Comparison of ENCODE assay signal across 37 cellular contexts in the genomic region with DNA sequence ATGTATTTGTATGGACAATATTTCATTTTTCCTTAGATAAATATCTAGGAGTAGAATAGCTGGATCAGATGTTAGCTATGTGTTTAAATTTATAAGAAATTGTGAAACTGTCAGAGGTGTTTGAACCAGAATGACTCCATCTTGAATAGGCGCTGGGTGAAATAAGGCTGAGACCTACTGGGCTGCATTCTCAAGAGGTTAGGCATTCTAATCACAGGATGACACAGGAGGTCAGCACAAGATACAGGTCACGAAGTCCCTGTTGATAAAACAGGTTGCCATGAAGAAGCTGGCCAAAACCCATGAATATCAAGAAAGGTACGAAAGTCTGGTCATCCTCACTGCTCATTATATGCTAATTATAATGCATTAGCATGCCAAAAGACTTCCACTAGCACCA. TPM values are rescaled to one million over a fixed set of nuclear protein-coding genes. Genes with fewer than 3 reads are reported as not detected.
DNase-seq lines count a peak whose midpoint lies in the region; ATAC-seq, FAIRE-seq and TF ChIP-seq lines count a peak whose summit lies in the region.
"Had no signal": no experiment of that assay in that cellular context is flagged by ENCODE, and none has a peak within 500 bp of the region (broad histone marks: within the 10 kb centered on the region; RNA-seq: fewer than 3 reads in every experiment).

No MANE protein-coding gene starts in this region.

- H4K8ac ChIP-seq in mesendoderm (ENCODE audit: low read depth, low read length) (no peak overlapping the region), trophoblast cell (ENCODE audit: low read depth, low read length) (no peak overlapping the region)

- H3K9me3 Mint-ChIP-seq in astrocyte (ENCODE audit: unreplicated experiment): no peaks in the 10 kb centered on the region
- H3K9me3 Mint-ChIP-seq: CD4-positive, alpha-beta T cell; CD4-positive, CD25-positive, alpha-beta regulatory T cell; CD8-positive, alpha-beta T cell had no signal

- H2BK5ac ChIP-seq in mesendoderm (ENCODE audit: low read length): no peak overlapping the region
- H2BK5ac ChIP-seq in trophoblast cell (ENCODE audit: low read depth, low read length, poor library complexity): no peak overlapping the region

- in situ Hi-C loops in KBM-7 (cut with MboI; ENCODE audit: low pct_unique_long_range_greater_than_20kb, low sequenced_read_pairs): no loop called here

- H3K4me1 ChIP-seq in astrocyte (ENCODE audit: insufficient read depth, low read length): no peaks in the 10 kb centered on the region
- H3K4me1 ChIP-seq in mesendoderm (ENCODE audit: control insufficient read depth, low read depth, low read length): no peaks in the 10 kb centered on the region
- H3K4me1 ChIP-seq in trophoblast cell (ENCODE audit: control insufficient read depth in 1 of 2, insufficient read depth in 2 of 2, low read length in 2 of 2): no peaks in the 10 kb centered on the region
- H3K4me1 ChIP-seq: A549; BE2C; BLaER1; BLaER1 treated with 17β-estradiol and CSF1 and Interleukin-3, amounts not matched to agents 10 nM and 100 nM; Caco-2 had no signal

- H2AFZ ChIP-seq in astrocyte (ENCODE audit: low read depth, low read length) (no peak overlapping the region), trophoblast cell (ENCODE audit: insufficient read depth, low read length, poor library complexity) (no peak overlapping the region)

- H3K9me3 ChIP-seq in astrocyte (ENCODE audit: insufficient read depth, low read depth, low read length) (no peaks in the 10 kb centered on the region), trophoblast cell (ENCODE audit: insufficient read depth, low read depth, low read length) (no peaks in the 10 kb centered on the region)
- H3K9me3 ChIP-seq: A549, BE2C, Caco-2 had no signal

- H3K14ac ChIP-seq in trophoblast cell (ENCODE audit: low read length): no peak overlapping the region

- TF ChIP-seq CTCF in astrocyte (IDR thresholded peaks at IDR 0.05; ENCODE audit: insufficient read depth, low read depth, low read length): no peak

- no peak overlapping the region for H3K56ac ChIP-seq in mesendoderm (ENCODE audit: low read length)

- no peaks in the 10 kb centered on the region for H3K4me1 Mint-ChIP-seq in astrocyte (ENCODE audit: low read depth, unreplicated experiment)
- H3K4me1 Mint-ChIP-seq: B cell; CD14-positive monocyte; CD4-positive, alpha-beta memory T cell; CD4-positive, CD25-positive, alpha-beta regulatory T cell; CD8-positive, alpha-beta memory T cell had no signal

- no peaks in the 10 kb centered on the region for H3K36me3 ChIP-seq in astrocyte (ENCODE audit: insufficient read depth, low read length)
- H3K36me3 ChIP-seq in mesendoderm (ENCODE audit: control insufficient read depth, insufficient read depth, low read length): no peaks in the 10 kb centered on the region
- H3K36me3 ChIP-seq in trophoblast cell (ENCODE audit: control insufficient read depth in 1 of 2, insufficient read depth in 2 of 2, low read length in 2 of 2): no peaks in the 10 kb centered on the region
- H3K36me3 ChIP-seq: BE2C; BLaER1; BLaER1 treated with 17β-estradiol and CSF1 and Interleukin-3, amounts not matched to agents 10 nM and 100 nM had no signal

- H2BK12ac ChIP-seq in trophoblast cell (ENCODE audit: low read length): no peak overlapping the region

- FAIRE-seq in astrocyte (lab: Jason Lieb, UNC): peak; percentile 85
- FAIRE-seq: A204.1, A549, D721Med had no signal

- no peak overlapping the region for H3K4me3 ChIP-seq in astrocyte (ENCODE audit: insufficient read depth, low read depth, low read length)
- H3K4me3 ChIP-seq in mesendoderm (ENCODE audit: low read length): no peak overlapping the region
- no peak overlapping the region for H3K4me3 ChIP-seq in trophoblast cell (ENCODE audit: low read depth, low read length)
- H3K4me3 ChIP-seq: A549; BLaER1; BLaER1 treated with 17β-estradiol and CSF1 and Interleukin-3, amounts not matched to agents 10 nM and 100 nM had no signal

- H3K27ac ChIP-seq in astrocyte (ENCODE audit: low read depth, low read length): no peak overlapping the region
- H3K27ac ChIP-seq in mesendoderm (ENCODE audit: low read depth, low read length): no peak overlapping the region
- H3K27ac ChIP-seq in trophoblast cell (ENCODE audit: low read depth, low read length): no peak overlapping the region
- H3K27ac ChIP-seq: 22Rv1; A549; BLaER1; BLaER1 treated with 17β-estradiol and CSF1 and Interleukin-3, amounts not matched to agents 10 nM and 100 nM; C4-2B had no signal

- H4K12ac ChIP-seq in trophoblast cell (ENCODE audit: low read depth, low read length): no peak overlapping the region

- H3K4ac ChIP-seq in mesendoderm (ENCODE audit: low read depth, low read length) (no peak overlapping the region), trophoblast cell (ENCODE audit: low read depth, low read length) (no peak overlapping the region)

- H3K4me2 ChIP-seq in astrocyte (ENCODE audit: low read length) (no peak overlapping the region), mesendoderm (ENCODE audit: low read length) (no peak overlapping the region), trophoblast cell (ENCODE audit: low read length) (no peak overlapping the region)
- H3K4me2 ChIP-seq: A549; BLaER1; BLaER1 treated with 17β-estradiol and CSF1 and Interleukin-3, amounts not matched to agents 10 nM and 100 nM had no signal

- no peak overlapping the region for H4K91ac ChIP-seq in trophoblast cell (ENCODE audit: low read depth, low read length)

- ATAC-seq in HG03159 (IDR thresholded peaks at IDR 0.05; ENCODE audit: unreplicated experiment): no peak
- ATAC-seq: A549; CD8-positive, alpha-beta T cell had no signal

- H3K27me3 ChIP-seq in astrocyte (ENCODE audit: insufficient read depth, low read length) (no peaks in the 10 kb centered on the region), mesendoderm (ENCODE audit: insufficient read depth, low read length, poor library complexity) (no peaks in the 10 kb centered on the region), trophoblast cell (ENCODE audit: insufficient read depth, low read length) (no peaks in the 10 kb centered on the region)
- H3K27me3 ChIP-seq: BE2C; BLaER1; BLaER1 treated with 17β-estradiol and CSF1 and Interleukin-3, amounts not matched to agents 10 nM and 100 nM had no signal

- no peaks in the 10 kb centered on the region for H3K36me3 Mint-ChIP-seq in astrocyte (ENCODE audit: low read depth, unreplicated experiment)
- H3K36me3 Mint-ChIP-seq: CD14-positive monocyte; CD4-positive, alpha-beta memory T cell; CD4-positive, CD25-positive, alpha-beta regulatory T cell; CD8-positive, alpha-beta memory T cell; CD8-positive, alpha-beta T cell had no signal

- H3K27me3 Mint-ChIP-seq in astrocyte (ENCODE audit: low read depth, unreplicated experiment): no peaks in the 10 kb centered on the region
- H3K27me3 Mint-ChIP-seq: B cell; CD4-positive, alpha-beta memory T cell; CD4-positive, alpha-beta T cell; CD4-positive, CD25-positive, alpha-beta regulatory T cell; CD8-positive, alpha-beta memory T cell had no signal

- H2BK120ac ChIP-seq in mesendoderm (ENCODE audit: low read depth, low read length): no peak overlapping the region
- H2BK120ac ChIP-seq in trophoblast cell (ENCODE audit: insufficient read depth, low read length, poor library complexity): no peak overlapping the region

- H3K18ac ChIP-seq in mesendoderm (ENCODE audit: low read length): no peak overlapping the region
- H3K18ac ChIP-seq in trophoblast cell (ENCODE audit: low read length): no peak overlapping the region

- H4K20me1 ChIP-seq in astrocyte (ENCODE audit: insufficient read depth, low read length): no peaks in the 10 kb centered on the region
- H4K20me1 ChIP-seq: BLaER1; BLaER1 treated with 17β-estradiol and CSF1 and Interleukin-3, amounts not matched to agents 10 nM and 100 nM had no signal

- H4K5ac ChIP-seq in mesendoderm (ENCODE audit: low read length): no peak overlapping the region

- no peak overlapping the region for H2AK5ac ChIP-seq in mesendoderm (ENCODE audit: low read length)
- no peak overlapping the region for H2AK5ac ChIP-seq in trophoblast cell (ENCODE audit: low read length)

- H3K23ac ChIP-seq in mesendoderm (ENCODE audit: low read length) (no peak overlapping the region), trophoblast cell (ENCODE audit: low read length) (no peak overlapping the region)

- H3K27ac Mint-ChIP-seq in astrocyte (ENCODE audit: unreplicated experiment): no peak overlapping the region
- H3K27ac Mint-ChIP-seq: B cell; CD14-positive monocyte; CD4-positive, alpha-beta memory T cell; CD4-positive, alpha-beta T cell; CD4-positive, CD25-positive, alpha-beta regulatory T cell; CD8-positive, alpha-beta memory T cell; CD8-positive, alpha-beta T cell had no signal

- H3K79me2 ChIP-seq in astrocyte (ENCODE audit: insufficient read depth, low read length) (no peaks in the 10 kb centered on the region), mesendoderm (ENCODE audit: control insufficient read depth, insufficient read depth, low read length) (no peaks in the 10 kb centered on the region), trophoblast cell (ENCODE audit: control insufficient read depth, insufficient read depth, low read length, poor library complexity) (no peaks in the 10 kb centered on the region)

- no peaks in the 10 kb centered on the region for H3K79me1 ChIP-seq in mesendoderm (ENCODE audit: low read length)
- H3K79me1 ChIP-seq in trophoblast cell (ENCODE audit: low read length): no peaks in the 10 kb centered on the region

- H3K4me3 Mint-ChIP-seq in astrocyte (ENCODE audit: unreplicated experiment): no peak overlapping the region
- H3K4me3 Mint-ChIP-seq: B cell; CD14-positive monocyte; CD4-positive, alpha-beta memory T cell; CD4-positive, alpha-beta T cell; CD4-positive, CD25-positive, alpha-beta regulatory T cell; CD8-positive, alpha-beta memory T cell; CD8-positive, alpha-beta T cell had no signal

- no peak overlapping the region for H2BK15ac ChIP-seq in mesendoderm (replicated peaks; ENCODE audit: low read depth)

- no CpG with 5 or more reads among the region's 3 CpGs for WGBS in mesendoderm (ENCODE audit: extremely low coverage, insufficient coverage, low lambda C conversion rate)
- WGBS in trophoblast cell (ENCODE audit: extremely low coverage, insufficient coverage, insufficient read length): no CpG with 5 or more reads among the region's 3 CpGs

- H3K9ac ChIP-seq in astrocyte (ENCODE audit: low read length) (no peak overlapping the region), mesendoderm (ENCODE audit: low read length) (no peak overlapping the region), trophoblast cell (ENCODE audit: low read length) (no peak overlapping the region)
- H3K9ac ChIP-seq: BLaER1; BLaER1 treated with 17β-estradiol and CSF1 and Interleukin-3, amounts not matched to agents 10 nM and 100 nM had no signal

- DNase-seq in astrocyte (ENCODE audit: low read depth): no peak
- peak; percentile 5 for DNase-seq in dedifferentiated amniotic fluid mesenchymal stem cell (ENCODE audit: extremely low spot score)
- peak; percentile 43 for DNase-seq in mesendoderm
- DNase-seq in trophoblast cell: peak; percentile 54 to 69
- DNase-seq in KBM-7: no peak
- no peak for DNase-seq in NCI-H345 treated with DMSO at 0.1 percent for 48 hours (lab: John Stamatoyannopoulos, UW; ENCODE audit: unreplicated experiment)
- DNase-seq in stimulated activated CD4-positive, alpha-beta T cell treated with anti-CD3 and anti-CD28 coated beads, Interleukin-2, amount 100 ng/mL, for 48 hours: no peak
- DNase-seq: 8988T; ACHN; AML-193; BE2C; C1 segment of cervical spinal cord; Caco-2; Calu3; CD4-positive, alpha-beta memory T cell; CD4-positive, alpha-beta T cell; CD4-positive, CD25-positive, alpha-beta regulatory T cell; CD8-positive, alpha-beta memory T cell; CD8-positive, alpha-beta T cell; COR-L47; DMS 273 treated with DMSO at 0.1 percent for 48 hours; DMS153; DMS53; DMS79; DMS79 treated with DMSO at 0.1 percent for 48 hours; DND-41; EL had no signal

RNA-seq across cellular contexts. Expression of gene SPIN4, which starts 36.3 kb away (rescaled TPM):
- 3.1 and 4.9 TPM in 2 replicates for total RNA-seq in astrocyte
- 8.2 TPM for polyA plus RNA-seq in mesendoderm (2013, experiment 1 of 2)
- 8.6 TPM for polyA plus RNA-seq in mesendoderm (2013, experiment 2 of 2)
- polyA plus RNA-seq in trophoblast cell (2013): 17.9 and 18.5 TPM in 2 replicates

Comparison
In these comparisons a context has a peak if more than half of its experiments do, and no peak if none do; other contexts are left out.
1. DNase-seq: peak in dedifferentiated amniotic fluid mesenchymal stem cell (single experiment), mesendoderm (single experiment) and trophoblast cell (2 of 2); none in astrocyte (single experiment), KBM-7 (single experiment), NCI-H345 treated with DMSO at 0.1 percent for 48 hours (single experiment) and stimulated activated CD4-positive, alpha-beta T cell treated with anti-CD3 and anti-CD28 coated beads, Interleukin-2, amount 100 ng/mL, for 48 hours (0 of 2).